Comparison of ENCODE assay signal across 8 cellular contexts in genomic region chr19:10653482-10653731, GRCh38. TPM values are rescaled to one million over a fixed set of nuclear protein-coding genes. Genes with fewer than 3 reads are reported as not detected.
DNase-seq lines count a peak whose midpoint lies in the region; ATAC-seq lines count a peak whose summit lies in the region.

No MANE protein-coding gene starts in this region.

- H3K4me3 ChIP-seq in thymus (ENCODE audit: low read length): peak overlapping the region; percentile 95

- WGBS in thymus: under 1% methylated on average over 18 of the region's 18 CpGs

- no peaks in the 10 kb centered on the region for H3K9me3 Mint-ChIP-seq in activated CD4-positive, alpha-beta T cell treated with anti-CD3 and anti-CD28 coated beads, Interleukin-2, amount 10 ng/mL, durations not matched to agents 24 days and 14 days

- peak overlapping the region; percentile 99 for H3K27ac Mint-ChIP-seq in activated CD4-positive, alpha-beta T cell treated with anti-CD3 and anti-CD28 coated beads, Interleukin-2, amount 10 ng/mL, durations not matched to agents 24 days and 14 days

- peaks cover 10% of the 10 kb centered on the region for H3K36me3 ChIP-seq in thymus (ENCODE audit: control insufficient read depth, insufficient read depth)

- H3K4me3 Mint-ChIP-seq in activated CD4-positive, alpha-beta T cell treated with anti-CD3 and anti-CD28 coated beads, Interleukin-2, amount 10 ng/mL, durations not matched to agents 24 days and 14 days: peak overlapping the region; percentile 99

- peaks cover 11% of the 10 kb centered on the region for H3K4me1 ChIP-seq in thymus (ENCODE audit: control insufficient read depth, insufficient read depth, low read length)

- peaks cover 26% of the 10 kb centered on the region for H3K4me1 Mint-ChIP-seq in activated CD4-positive, alpha-beta T cell treated with anti-CD3 and anti-CD28 coated beads, Interleukin-2, amount 10 ng/mL, durations not matched to agents 24 days and 14 days

- peak; percentile 14 for ATAC-seq in left lobe of liver

- H3K9me3 ChIP-seq in thymus (ENCODE audit: control insufficient read depth): no peaks in the 10 kb centered on the region

- DNase-seq in activated CD4-positive, alpha-beta T cell treated with anti-CD3 and anti-CD28 coated beads, Interleukin-2, amount 10 ng/mL, durations not matched to agents 24 days and 14 days: no peak
- DNase-seq in activated CD4-positive, alpha-beta T cell treated with anti-CD3 and anti-CD28 coated beads for 48 hours: no peak
- DNase-seq in left lobe of liver (ENCODE audit: low spot score) (no peak), ecto neural progenitor cell (ENCODE audit: low spot score) (no peak), CD1c-positive myeloid dendritic cell (ENCODE audit: extremely low spot score) (no peak), NCI-H2081 (lab: John Stamatoyannopoulos, UW) (no peak)

- H3K36me3 Mint-ChIP-seq in activated CD4-positive, alpha-beta T cell treated with anti-CD3 and anti-CD28 coated beads, Interleukin-2, amount 10 ng/mL, durations not matched to agents 24 days and 14 days (ENCODE audit: low read depth): peaks cover 41% of the 10 kb centered on the region

- peaks cover 2% of the 10 kb centered on the region for H3K27me3 Mint-ChIP-seq in activated CD4-positive, alpha-beta T cell treated with anti-CD3 and anti-CD28 coated beads, Interleukin-2, amount 10 ng/mL, durations not matched to agents 24 days and 14 days

- intact Hi-C loops in activated CD4-positive, alpha-beta T cell treated with anti-CD3 and anti-CD28 coated beads, Interleukin-2, amount 10 ng/mL, durations not matched to agents 24 days and 14 days (cut with micrococcal nuclease): loop anchor here (1.0 to 10.0 kb wide), 5 partner anchors 84 to 459 kb away; partner anchors contain the start of genes CDC37 and DNMT1

- peak overlapping the region; percentile 97 for H3K27ac ChIP-seq in angular gyrus (ENCODE audit: low read depth, low read length)
- peak overlapping the region; percentile 100 for H3K27ac ChIP-seq in thymus (ENCODE audit: low read depth)

- H3K27me3 ChIP-seq in thymus (ENCODE audit: control insufficient read depth, insufficient read depth): no peaks in the 10 kb centered on the region

RNA-seq across cellular contexts. Expression of gene ILF3, which starts 0.7 kb away (rescaled TPM):
- 588 TPM in 2 replicates for total RNA-seq in activated CD4-positive, alpha-beta T cell treated with anti-CD3 and anti-CD28 coated beads, Interleukin-2, amount 10 ng/mL, durations not matched to agents 24 days and 14 days
- total RNA-seq in left lobe of liver: 57.1 TPM
- polyA plus RNA-seq in thymus: 185 TPM

RNA-seq across cellular contexts. Expression of gene SLC44A2, which starts 28.1 kb away (rescaled TPM):
- total RNA-seq in activated CD4-positive, alpha-beta T cell treated with anti-CD3 and anti-CD28 coated beads, Interleukin-2, amount 10 ng/mL, durations not matched to agents 24 days and 14 days: 85.5 and 98.6 TPM in 2 replicates
- 12.9 TPM for total RNA-seq in left lobe of liver
- 78.4 TPM for polyA plus RNA-seq in thymus

RNA-seq across cellular contexts. Expression of gene QTRT1, which starts 47.8 kb away (rescaled TPM):
- 86.0 and 95.2 TPM in 2 replicates for total RNA-seq in activated CD4-positive, alpha-beta T cell treated with anti-CD3 and anti-CD28 coated beads, Interleukin-2, amount 10 ng/mL, durations not matched to agents 24 days and 14 days
- 33.2 TPM for total RNA-seq in left lobe of liver
- polyA plus RNA-seq in thymus: 72.1 TPM

Comparison
In these comparisons a context has a peak if more than half of its experiments do, and no peak if none do; other contexts are left out.
1. RNA of gene ILF3, which starts 0.7 kb away (total RNA-seq): 588 TPM in activated CD4-positive, alpha-beta T cell treated with anti-CD3 and anti-CD28 coated beads, Interleukin-2, amount 10 ng/mL, durations not matched to agents 24 days and 14 days; 57.1 TPM in left lobe of liver (single experiment); every median in the first group is over 10 times any median in the second.